22 cellular contexts compared by ENCODE assay signal in the genomic region with DNA sequence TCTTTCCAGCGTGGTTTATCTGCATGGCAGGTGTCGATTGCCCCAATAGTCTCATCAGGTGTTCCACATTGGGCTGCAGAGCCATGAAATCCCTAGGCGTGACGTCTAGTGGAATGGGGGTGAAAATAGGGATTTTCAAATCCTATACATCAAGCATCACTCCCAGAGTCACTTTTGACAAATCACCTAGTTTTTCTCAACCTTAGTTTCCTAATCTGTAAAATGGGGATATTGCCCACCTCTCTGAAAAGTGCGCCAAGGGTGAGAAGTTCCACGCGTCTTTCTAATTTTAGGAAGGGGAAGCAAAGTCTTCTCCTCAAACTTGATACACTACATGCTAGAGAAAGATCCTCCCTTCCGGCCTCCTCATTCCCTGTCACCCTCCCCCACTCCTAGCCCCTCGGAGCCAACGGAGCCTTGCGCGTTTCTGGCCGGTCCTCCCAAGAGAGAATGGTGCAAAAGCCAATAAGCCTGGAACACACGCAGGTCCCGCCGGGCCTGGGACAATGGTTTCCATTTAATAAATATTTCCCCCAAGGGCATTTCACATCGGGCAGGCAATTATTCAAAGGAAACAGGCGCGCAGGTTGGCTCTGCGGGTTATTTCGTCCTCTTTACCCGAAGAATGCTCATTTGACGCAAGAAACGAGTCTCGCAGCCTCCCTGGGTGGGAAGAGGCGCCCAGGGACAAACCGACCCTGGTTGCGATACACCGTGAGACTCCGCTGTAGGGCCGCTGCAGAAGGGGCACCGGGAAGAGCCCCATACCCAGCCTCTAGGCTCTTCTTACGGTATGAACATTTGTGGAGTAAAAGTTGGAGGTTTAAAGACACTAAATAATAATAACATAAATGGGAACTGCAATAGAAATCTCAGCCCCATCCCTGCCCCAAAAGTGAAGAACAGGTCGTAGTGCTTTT. TPM values are rescaled to one million over a fixed set of nuclear protein-coding genes. Genes with fewer than 3 reads are reported as not detected.
DNase-seq lines count a peak whose midpoint lies in the region; ATAC-seq and TF ChIP-seq lines count a peak whose summit lies in the region.
"Had no signal": no experiment of that assay in that cellular context is flagged by ENCODE, and none has a peak within 500 bp of the region (broad histone marks: within the 10 kb centered on the region; RNA-seq: fewer than 3 reads in every experiment).

No MANE protein-coding gene starts in this region.

- H3K36me3 ChIP-seq in GM23338 (ENCODE audit: insufficient read depth) (no peaks in the 10 kb centered on the region), osteoblast (ENCODE audit: insufficient read depth, low read length) (no peaks in the 10 kb centered on the region)
- H3K36me3 ChIP-seq: MG63, SJSA1, tibial artery had no signal

- H2AFZ ChIP-seq in GM23338 (0 out of 2 replicates have a peak overlapping the region, but pooled peaks have one; percentile 29), osteoblast (ENCODE audit: low read length) (no peak overlapping the region)

- no peak for ATAC-seq in GM23338
- no peak for ATAC-seq in stimulated activated memory B cell treated with anti-CD40 and anti-IgM and Interleukin-4, amounts not matched to agents 10 μg/mL and 1 μg/mL and 100 μg/mL, for 72 hours
- ATAC-seq: foreskin keratinocyte; naive thymus-derived CD4-positive, alpha-beta T cell had no signal

- H3F3A ChIP-seq in GM23338 (replicated peaks; ENCODE audit: low read depth), result peaks cover 39% of the 10 kb centered on the region

- no peak overlapping the region for H3K27ac ChIP-seq in GM23338 (ENCODE audit: low read depth)
- no peak overlapping the region for H3K27ac ChIP-seq in osteoblast (ENCODE audit: low read depth, low read length)
- H3K27ac ChIP-seq: 22Rv1, foreskin keratinocyte, SJSA1, tibial artery had no signal

- no peaks in the 10 kb centered on the region; the same call in 2 of the 3 replicates for H3K36me3 Mint-ChIP-seq in GM23338 (ENCODE audit: low read depth)
- H3K36me3 Mint-ChIP-seq in chondrocyte (ENCODE audit: low read depth), result no peaks in the 10 kb centered on the region
- H3K36me3 Mint-ChIP-seq in stimulated activated memory B cell treated with anti-CD40 and anti-IgM and Interleukin-4, amounts not matched to agents 10 μg/mL and 1 μg/mL and 100 μg/mL, for 72 hours, result peaks cover 6% of the 10 kb centered on the region

- H3K27ac Mint-ChIP-seq in GM23338 (no peak overlapping the region), chondrocyte (ENCODE audit: unreplicated experiment) (no peak overlapping the region)
- no peak overlapping the region for H3K27ac Mint-ChIP-seq in stimulated activated memory B cell treated with anti-CD40 and anti-IgM and Interleukin-4, amounts not matched to agents 10 μg/mL and 1 μg/mL and 100 μg/mL, for 72 hours
- H3K27ac Mint-ChIP-seq: progenitor cell of endocrine pancreas had no signal

- peaks cover 99% of the 10 kb centered on the region for H3K27me3 ChIP-seq in GM23338 (ENCODE audit: insufficient read depth)
- H3K27me3 ChIP-seq in osteoblast (ENCODE audit: insufficient read depth, low read length), result peaks cover 72% of the 10 kb centered on the region

- TF ChIP-seq CTCF in GM23338 (conservative IDR thresholded peaks at IDR 0.05; ENCODE audit: low read depth in 2 of 2) (no peak), chondrocyte (IDR thresholded peaks at IDR 0.05) (no peak), osteoblast (IDR thresholded peaks at IDR 0.05; ENCODE audit: extremely low read depth, low read depth, low read length) (no peak)

- H3K79me2 ChIP-seq in GM23338 (replicated peaks; ENCODE audit: insufficient read depth) (no peaks in the 10 kb centered on the region), osteoblast (ENCODE audit: insufficient read depth, low read length) (no peaks in the 10 kb centered on the region)

- no peaks in the 10 kb centered on the region for H3K9me3 ChIP-seq in osteoblast (ENCODE audit: low read depth, low read length)
- H3K9me3 ChIP-seq: MG63, SJSA1, tibial artery had no signal

- H3K4me1 ChIP-seq in GM23338 (ENCODE audit: insufficient read depth) (peaks cover 66% of the 10 kb centered on the region), osteoblast (ENCODE audit: insufficient read depth, low read length) (no peaks in the 10 kb centered on the region)
- H3K4me1 ChIP-seq: foreskin keratinocyte, SJSA1 had no signal

- H3K27me3 Mint-ChIP-seq in GM23338 (ENCODE audit: insufficient read depth, low read depth, poor library complexity), result peaks cover 99% of the 10 kb centered on the region
- peaks cover 85% of the 10 kb centered on the region for H3K27me3 Mint-ChIP-seq in chondrocyte (ENCODE audit: low read depth)
- peaks cover 86% of the 10 kb centered on the region for H3K27me3 Mint-ChIP-seq in stimulated activated memory B cell treated with anti-CD40 and anti-IgM and Interleukin-4, amounts not matched to agents 10 μg/mL and 1 μg/mL and 100 μg/mL, for 72 hours

- peak; percentile 49 for DNase-seq in DMS 273 (lab: John Stamatoyannopoulos, UW; ENCODE audit: unreplicated experiment)
- no peak for DNase-seq in DMS 273 treated with DMSO at 0.1 percent for 48 hours (lab: John Stamatoyannopoulos, UW)
- peak; percentile 42 for DNase-seq in GM23338 (ENCODE audit: low spot score)
- peak; percentile 46 for DNase-seq in chondrocyte (ENCODE audit: low spot score)
- DNase-seq in osteoblast (ENCODE audit: insufficient read length, low spot score, missing footprints), result peak; percentile 47
- DNase-seq in GOT3 (lab: John Stamatoyannopoulos, UW), result no peak
- DNase-seq in NCI-H2029 treated with DMSO at 0.1 percent for 48 hours (lab: John Stamatoyannopoulos, UW), result no peak
- DNase-seq: activated naive CD4-positive, alpha-beta T cell treated with Interleukin-2 at 50 U/mL for 16 hours; activated T-cell treated with anti-CD3 and anti-CD28 coated beads for 4 hours; cortex of kidney; foreskin keratinocyte; MG63; naive thymus-derived CD4-positive, alpha-beta T cell; OCI-M1; T-helper 9 cell; tibial artery had no signal

- H3K9me3 Mint-ChIP-seq in GM23338 (peaks cover 3% of the 10 kb centered on the region; the same call in 1 of the 3 replicates), chondrocyte (ENCODE audit: low read depth) (no peaks in the 10 kb centered on the region)
- no peaks in the 10 kb centered on the region for H3K9me3 Mint-ChIP-seq in stimulated activated memory B cell treated with anti-CD40 and anti-IgM and Interleukin-4, amounts not matched to agents 10 μg/mL and 1 μg/mL and 100 μg/mL, for 72 hours

- H3K4me2 ChIP-seq in GM23338 (peak overlapping the region; percentile 82), osteoblast (ENCODE audit: insufficient read depth, low read length) (no peak overlapping the region)

- peak overlapping the region; percentile 37 for H3K4me3 ChIP-seq in GM23338
- H3K4me3 ChIP-seq in osteoblast (ENCODE audit: insufficient read depth, low read length), result no peak overlapping the region
- H3K4me3 ChIP-seq: lung, SJSA1 had no signal

- H3K4me1 Mint-ChIP-seq in GM23338, result peaks cover 69% of the 10 kb centered on the region
- peaks cover 12% of the 10 kb centered on the region for H3K4me1 Mint-ChIP-seq in chondrocyte (ENCODE audit: low read depth)
- no peaks in the 10 kb centered on the region for H3K4me1 Mint-ChIP-seq in stimulated activated memory B cell treated with anti-CD40 and anti-IgM and Interleukin-4, amounts not matched to agents 10 μg/mL and 1 μg/mL and 100 μg/mL, for 72 hours

- no peaks in the 10 kb centered on the region for H3K9me2 ChIP-seq in GM23338 (ENCODE audit: insufficient read depth)

- H4K20me1 ChIP-seq in GM23338 (replicated peaks; ENCODE audit: insufficient read depth) (peaks cover 16% of the 10 kb centered on the region), osteoblast (ENCODE audit: insufficient read depth, low read length) (no peaks in the 10 kb centered on the region)

- H3K4me3 Mint-ChIP-seq in GM23338, result peak overlapping the region; percentile 83
- H3K4me3 Mint-ChIP-seq in chondrocyte (ENCODE audit: unreplicated experiment), result no peak overlapping the region
- no peak overlapping the region for H3K4me3 Mint-ChIP-seq in stimulated activated memory B cell treated with anti-CD40 and anti-IgM and Interleukin-4, amounts not matched to agents 10 μg/mL and 1 μg/mL and 100 μg/mL, for 72 hours
- H3K4me3 Mint-ChIP-seq: naive thymus-derived CD4-positive, alpha-beta T cell had no signal

TF ChIP-seq in GM23338, 12 proteins besides CTCF, POLR2A, EP300 and RAD21:
- TF ChIP-seq CREB1 (CRISPR knock-in tag; IDR thresholded peaks at IDR 0.05; ENCODE audit: low read depth), result no peak
- no peak for TF ChIP-seq ZNF331 (CRISPR knock-in tag; IDR thresholded peaks at IDR 0.05; ENCODE audit: low read depth)
- peak; percentile 80 for TF ChIP-seq EZH2 (IDR thresholded peaks at IDR 0.05; ENCODE audit: low read depth, unreplicated experiment)
- no peak for TF ChIP-seq JUNB (IDR thresholded peaks at IDR 0.05; ENCODE audit: unreplicated experiment)
- TF ChIP-seq ZNF114 (CRISPR knock-in tag; IDR thresholded peaks at IDR 0.05), result no peak
- TF ChIP-seq EZH2phosphoT487 (IDR thresholded peaks at IDR 0.05; ENCODE audit: unreplicated experiment), result peak; percentile 70
- no peak for TF ChIP-seq STAT1 (IDR thresholded peaks at IDR 0.05; ENCODE audit: unreplicated experiment)

RNA-seq across cellular contexts. Expression of gene SOX14, which starts 1.2 kb away (rescaled TPM):
- 0.23 TPM in 1 of 2 replicates, not detected in the other for total RNA-seq in GM23338 (2014; rRNA removed; shearing (Covaris generic))
- 0.39 TPM in 1 of 2 replicates, not detected in the other for polyA plus RNA-seq in GM23338 (2016; fragmentation: Nextera tagmentation; extraction: Ambion mirVana)
- total RNA-seq in chondrocyte (not detected in 3 replicates), osteoblast (not detected in 2 replicates)
- total RNA-seq: foreskin keratinocyte; lung; naive thymus-derived CD4-positive, alpha-beta T cell; progenitor cell of endocrine pancreas; SJSA1 had no signal
- polyA plus RNA-seq: BJ; foreskin keratinocyte; lung; naive thymus-derived CD4-positive, alpha-beta T cell had no signal

Comparison
In these comparisons a context has a peak if more than half of its experiments do, and no peak if none do; other contexts are left out.
1. DNase-seq: peak in DMS 273 (single experiment), GM23338 (single experiment), chondrocyte (single experiment) and osteoblast (single experiment); none in DMS 273 treated with DMSO at 0.1 percent for 48 hours (single experiment), GOT3 (single experiment) and NCI-H2029 treated with DMSO at 0.1 percent for 48 hours (single experiment).